Comparison of ENCODE assay signal across 9 cellular contexts in genomic region chr1:64512206-64512605, GRCh38. TPM values are rescaled to one million over a fixed set of nuclear protein-coding genes. Genes with fewer than 3 reads are reported as not detected.
A peak's percentile ranks its signal among the peaks of the same experiment; 100 is the strongest.
DNase-seq lines count a peak whose midpoint lies in the region; ATAC-seq, FAIRE-seq and TF ChIP-seq lines count a peak whose summit lies in the region.
"Not testable (repeated sequence)": the region's sequence is repeated elsewhere in the genome, so short reads cannot be mapped to it uniquely, and the experiment has no call there.
"Had no signal": no experiment of that assay in that cellular context is flagged by ENCODE, and none has a peak within 500 bp of the region (broad histone marks: within the 10 kb centered on the region; RNA-seq: fewer than 3 reads in every experiment).

No MANE protein-coding gene starts in this region.

- 7% methylated on average over 2 of the region's 2 CpGs for WGBS in K562 (ENCODE audit: insufficient coverage, low coverage, missing lambda C conversion rate)
- whole genome bisulfite sequencing in upper lobe of left lung, 2 donors = 29 to 61% methylated on average over 2 of the region's 2 CpGs

- not testable (repeated sequence) for H3K4me1 ChIP-seq in K562 (replicated peaks in 1 of 2; ENCODE audit: control insufficient read depth in 2 of 2, insufficient read depth in 2 of 2, low read length in 2 of 2); naive thymus-derived CD4-positive, alpha-beta T cell (ENCODE audit: control insufficient read depth in 2 of 2, insufficient read depth in 2 of 2, low read length in 2 of 2)
- peaks cover 40 to 58% (median 56%) of the 10 kb centered on the region in 4 donors for H3K4me1 ChIP-seq in upper lobe of left lung

- BruUV-seq in K562 (replicated peaks; lab: Mats Ljungman, UMichigan) = not testable (repeated sequence)

- not testable (repeated sequence) for H3K27me3 ChIP-seq in K562 (ENCODE audit: control insufficient read depth in 2 of 2, insufficient read depth in 2 of 2, low read length in 2 of 2); naive thymus-derived CD4-positive, alpha-beta T cell (ENCODE audit: control insufficient read depth in 2 of 2, insufficient read depth in 2 of 2, low read length in 2 of 2); upper lobe of left lung

- H3K36me3 ChIP-seq in K562 (ENCODE audit: control insufficient read depth, insufficient read depth, low read length); naive thymus-derived CD4-positive, alpha-beta T cell (ENCODE audit: control insufficient read depth in 2 of 3, insufficient read depth in 3 of 3, low read length in 3 of 3); upper lobe of left lung: not testable (repeated sequence)

- ATAC-seq in K562 = not testable (repeated sequence)
- ATAC-seq in left colon (peak; percentile 46), upper lobe of left lung (ENCODE audit: low FRiP score in 2 of 2) (peak; percentile 40 to 74)
- peak; percentile 70 for ATAC-seq in naive thymus-derived CD4-positive, alpha-beta T cell

- H4K20me1 ChIP-seq in K562 (replicated peaks; ENCODE audit: control insufficient read depth, insufficient read depth, low read length) = not testable (repeated sequence)

- H3K9ac ChIP-seq in K562 (ENCODE audit: insufficient read depth in 1 of 2, low read depth in 2 of 2, low read length in 2 of 2) = not testable (repeated sequence)

- H3K9me3 Mint-ChIP-seq in naive thymus-derived CD4-positive, alpha-beta T cell = not testable (repeated sequence)

- H3K4me2 ChIP-seq in K562 (ENCODE audit: insufficient read depth, low read length) = not testable (repeated sequence)

- peak overlapping the region in 3 of 10 donors; percentile 0 to 32 (median 5) for H3K4me3 Mint-ChIP-seq in naive thymus-derived CD4-positive, alpha-beta T cell

- FAIRE-seq in K562 (lab: Jason Lieb, UNC) = not testable (repeated sequence)

- not testable (repeated sequence) for TF ChIP-seq CTCF in K562 (IDR thresholded peaks at IDR 0.05 in 2 of 3, conservative IDR thresholded peaks at IDR 0.05 in 1 of 3; ENCODE audit: insufficient read depth in 2 of 3, low read depth in 1 of 3, low read length in 3 of 3); upper lobe of left lung (IDR thresholded peaks at IDR 0.05)

- POLR2A ChIA-PET in K562 (lab: Yijun Ruan, JAX) = not testable (repeated sequence)
- POLR2A ChIA-PET in naive thymus-derived CD4-positive, alpha-beta T cell (lab: Charles Lee) = interaction anchor here (0.5 to 0.9 kb wide), 2 partner anchors 25 to 202 kb away, joined by 3 to 6 read pairs; no protein-coding TSS in a partner anchor

- peaks cover 0 to 87% (median 56%) of the 10 kb centered on the region in 7 donors for H3K4me1 Mint-ChIP-seq in naive thymus-derived CD4-positive, alpha-beta T cell

- H3K36me3 Mint-ChIP-seq in naive thymus-derived CD4-positive, alpha-beta T cell = not testable (repeated sequence)

- peak overlapping the region in 3 of 9 donors; percentile 9 to 67 (median 48) for H3K27ac Mint-ChIP-seq in naive thymus-derived CD4-positive, alpha-beta T cell

- in situ Hi-C loops in K562 (cut with MboI) = not testable (repeated sequence)

- TF ChIP-seq EP300 in K562 (IDR thresholded peaks at IDR 0.05; ENCODE audit: low read length); upper lobe of left lung (IDR thresholded peaks at IDR 0.05): not testable (repeated sequence)

- H3K27ac ChIP-seq in K562 (ENCODE audit: extremely low read depth, low read depth, low read length); naive thymus-derived CD4-positive, alpha-beta T cell (ENCODE audit: low read depth, low read length): not testable (repeated sequence)
- peak overlapping the region in 3 of 4 donors; percentile 5 to 61 (median 12) for H3K27ac ChIP-seq in upper lobe of left lung

- H3K27me3 Mint-ChIP-seq in naive thymus-derived CD4-positive, alpha-beta T cell = peaks cover 0 to 17% (median 0%) of the 10 kb centered on the region in 5 donors

- H3K79me2 ChIP-seq in K562 (ENCODE audit: control insufficient read depth, insufficient read depth, low read length) = not testable (repeated sequence)

- CTCF ChIA-PET in K562 (lab: Yijun Ruan, JAX; ENCODE audit: low intra/inter-chr PET ratio) = not testable (repeated sequence)
- CTCF ChIA-PET in naive thymus-derived CD4-positive, alpha-beta T cell (lab: Charles Lee) = interaction anchor here (0.6 to 1.5 kb wide), 2 partner anchors 10 to 41 kb away, joined by 3 read pairs; no protein-coding TSS in a partner anchor

- TF ChIP-seq POLR2A in K562 (conservative IDR thresholded peaks at IDR 0.05); upper lobe of left lung (IDR thresholded peaks at IDR 0.05): not testable (repeated sequence)

- H3K4me3 ChIP-seq in K562; naive thymus-derived CD4-positive, alpha-beta T cell (ENCODE audit: low read length); upper lobe of left lung: not testable (repeated sequence)

- not testable (repeated sequence) for H3K9me1 ChIP-seq in K562 (ENCODE audit: control insufficient read depth, insufficient read depth, low read length)

- not testable (repeated sequence) for TF ChIP-seq RAD21 in K562 (CRISPR knock-in tag; conservative IDR thresholded peaks at IDR 0.05 in 1 of 2, IDR thresholded peaks at IDR 0.05 in 1 of 2)

- H3K9me3 ChIP-seq in K562 (replicated peaks; ENCODE audit: control insufficient read depth, insufficient read depth, low read depth, low read length); naive thymus-derived CD4-positive, alpha-beta T cell (ENCODE audit: control insufficient read depth in 2 of 3, low read length in 3 of 3); upper lobe of left lung: not testable (repeated sequence)

- intact Hi-C loops in K562 (cut with micrococcal nuclease); left colon (cut with DNase I, micrococcal nuclease); naive thymus-derived CD4-positive, alpha-beta T cell (cut with micrococcal nuclease): not testable (repeated sequence)

- H2AFZ ChIP-seq in K562 (ENCODE audit: low read depth, low read length) = not testable (repeated sequence)

- peak; percentile 76 for DNase-seq in CD1c-positive myeloid dendritic cell (ENCODE audit: extremely low spot score)
- peak; percentile 16 for DNase-seq in KG1 (lab: John Stamatoyannopoulos, UW)
- peak; percentile 62 to 83 for DNase-seq in NOMO-1 (lab: John Stamatoyannopoulos, UW; ENCODE audit: unreplicated experiment in 2 of 2)
- DNase-seq in SKM-1 treated with dmso at 0.1 percent for 144 hours (lab: John Stamatoyannopoulos, UW; ENCODE audit: unreplicated experiment) = peak; percentile 94
- not testable (repeated sequence) for DNase-seq in K562 (ENCODE audit: extremely low read depth in 1 of 4, low spot score in 3 of 4); left colon; naive thymus-derived CD4-positive, alpha-beta T cell
- peak in 1 of 2 donors; percentile 44 for DNase-seq in upper lobe of left lung

TF ChIP-seq in K562, 482 proteins besides CTCF, POLR2A, EP300 and RAD21:
- peak; percentile 57; the same call in 1 of the 2 replicates for TF ChIP-seq SPI1 (IDR thresholded peaks at IDR 0.05; ENCODE audit: borderline replicate concordance, low read depth, low read length)

RNA-seq across cellular contexts. Expression of gene CACHD1, which starts 42.3 kb away (rescaled TPM):
- not detected in 2 replicates for total RNA-seq in K562 (2011; cell fraction: chromatin; rRNA removed; ENCODE audit: low replicate concordance)
- not detected in 2 replicates for total RNA-seq in K562 (2011; cell fraction: nucleolus; rRNA removed)
- not detected in 2 replicates for total RNA-seq in K562 (2011; cell fraction: nucleoplasm; rRNA removed)
- total RNA-seq in K562 (2014; rRNA removed) (not detected in 2 replicates), K562 (2014; rRNA removed; fragmentation: Illumina TruSeq; extraction: Trizol) (not detected in 2 replicates), K562 (2015; rRNA removed; fragmentation: Illumina TruSeq; extraction: Trizol) (not detected in 2 replicates), K562 (2021) (0.04 and 0.07 TPM in 2 replicates), left colon (1 to 10 TPM; 1.4 to 2.6 TPM), upper lobe of left lung (10 to 100 TPM in 5 of 6 donors, 1 to 10 TPM in 1; 7.3 to 26.3 (median 22.9) TPM)
- polyA plus RNA-seq in K562 (2011; rRNA removed) (not detected in 2 replicates), K562 (2014; fragmentation: Illumina TruSeq; extraction: Trizol) (not detected in 2 replicates), K562 (2014; fragmentation: Nextera tagmentation; extraction: Ambion mirVana) (not detected), K562 (2014; rRNA removed) (not detected in 2 replicates)
- 0.03 TPM in 1 of 2 replicates, not detected in the other for polyA plus RNA-seq in K562 (2011; cell fraction: cytosol; rRNA removed)
- not detected in 2 replicates for polyA plus RNA-seq in K562 (2011; cell fraction: nucleus; rRNA removed)
- polyA plus RNA-seq in K562 (2012) = not detected in 2 replicates
- polyA minus RNA-seq in K562 (2011; rRNA and poly(A)+ RNA removed) = not detected in 2 replicates
- polyA minus RNA-seq in K562 (2011; cell fraction: cytosol; rRNA and poly(A)+ RNA removed) = not detected in 2 replicates
- polyA minus RNA-seq in K562 (2011; cell fraction: nucleus; rRNA and poly(A)+ RNA removed) = not detected in 2 replicates
- 1 to 10 TPM in 4 of 5 experiments, under 1 TPM in 1; 0.15 to 9.0 (median 3.4) TPM for total RNA-seq in naive thymus-derived CD4-positive, alpha-beta T cell
- polyA plus RNA-seq in naive thymus-derived CD4-positive, alpha-beta T cell = 1 to 10 TPM; 2.4 to 5.5 TPM
- polyA plus RNA-seq: CD4-positive, alpha-beta memory T cell had no signal
